Comparison of ENCODE assay signal across 1 cellular context in the genomic region with DNA sequence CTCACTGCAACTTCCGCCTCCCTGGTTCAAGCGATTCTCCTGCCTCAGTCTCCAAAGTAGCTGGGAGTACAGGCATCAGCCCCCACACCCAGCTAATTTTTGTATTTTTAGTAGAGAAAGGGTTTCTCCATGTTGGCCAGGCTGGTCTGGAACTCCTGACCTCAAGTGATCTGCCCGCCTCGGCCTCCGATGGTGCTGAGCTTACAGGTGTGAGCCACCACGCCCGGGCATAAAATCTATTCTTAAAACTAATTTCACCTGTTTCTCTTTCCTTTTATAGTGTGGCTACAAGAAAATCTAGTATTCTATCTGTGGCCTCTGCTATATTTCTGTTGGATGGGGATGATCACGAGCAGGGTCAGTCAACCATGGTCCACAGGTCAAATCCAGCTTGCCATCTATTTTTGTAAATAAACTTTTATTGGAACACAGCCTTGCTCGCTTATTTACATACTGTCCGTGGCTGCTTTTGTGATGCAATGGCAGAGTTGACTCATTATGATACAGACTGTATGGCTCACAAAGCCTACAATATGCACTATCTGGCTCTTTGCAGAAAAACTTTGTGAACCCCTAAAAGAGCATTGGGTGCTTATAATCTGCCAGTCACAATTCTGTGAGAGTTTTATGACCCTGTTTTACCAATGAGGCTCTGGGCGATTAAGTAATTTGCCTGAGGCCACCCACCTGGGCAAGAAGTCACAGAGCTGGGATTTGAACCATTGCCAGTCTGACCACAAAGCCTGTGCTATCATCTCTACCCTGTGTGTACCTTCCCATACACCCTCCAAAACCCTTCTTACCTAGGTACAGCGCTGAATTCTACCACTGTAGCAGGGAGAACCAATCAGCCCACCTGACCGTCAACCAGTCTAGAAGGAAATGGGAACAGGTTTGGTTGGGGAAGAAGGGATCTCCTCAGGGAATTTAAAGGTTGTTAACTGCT.
TF ChIP-seq lines count a peak whose summit lies in the region.

No MANE protein-coding gene starts in this region.

TF ChIP-seq in GM12878, 131 proteins besides CTCF, POLR2A, EP300 and RAD21 (continued from another document and continues in another):
- TF ChIP-seq TCF7 (IDR thresholded peaks at IDR 0.05; ENCODE audit: borderline replicate concordance) (peak; percentile 66; the same call in 1 of the 2 replicates), ESRRA (IDR thresholded peaks at IDR 0.05; ENCODE audit: low read length) (no peak), NBN (IDR thresholded peaks at IDR 0.05) (peak; percentile 46; the same call in 1 of the 2 replicates), NFXL1 (IDR thresholded peaks at IDR 0.05; ENCODE audit: borderline replicate concordance) (no peak), BHLHE40 (IDR thresholded peaks at IDR 0.05; ENCODE audit: borderline replicate concordance in 1 of 2, low read depth in 2 of 2, low read length in 1 of 2) (peak; percentile 81 to 85), DPF2 (IDR thresholded peaks at IDR 0.05) (peak; percentile 46; the same call in 1 of the 2 replicates), CHD2 (IDR thresholded peaks at IDR 0.05; ENCODE audit: borderline replicate concordance, low read depth, low read length) (no peak), IRF4 (IDR thresholded peaks at IDR 0.05; ENCODE audit: low read depth, low read length) (peak; percentile 85), JUND (IDR thresholded peaks at IDR 0.05; ENCODE audit: low read depth, low read length) (peak; percentile 84), NR2C1 (IDR thresholded peaks at IDR 0.05) (no peak), POLR2AphosphoS2 (IDR thresholded peaks at IDR 0.05; ENCODE audit: low read depth, low read length) (no peak), ETV6 (conservative IDR thresholded peaks at IDR 0.05 in 1 of 2, IDR thresholded peaks at IDR 0.05 in 1 of 2; ENCODE audit: borderline replicate concordance in 1 of 2, low read depth in 1 of 2) (peak in 1 of 2 experiments; percentile 70; a peak in 1 of 4 replicates), RBBP5 (conservative IDR thresholded peaks at IDR 0.05) (no peak), NRF1 (conservative IDR thresholded peaks at IDR 0.05; ENCODE audit: low read depth, low read length) (no peak), PAX5 (IDR thresholded peaks at IDR 0.05; ENCODE audit: borderline replicate concordance, low read depth, low read length) (peak; percentile 67; the same call in 1 of the 2 replicates), CHD4 (IDR thresholded peaks at IDR 0.05) (no peak), SREBF1 (IDR thresholded peaks at IDR 0.05; ENCODE audit: low read length) (no peak), EZH2 (IDR thresholded peaks at IDR 0.05; ENCODE audit: borderline replicate concordance, control insufficient read depth, low read depth, low read length) (no peak), ZNF24 (IDR thresholded peaks at IDR 0.05) (no peak), MEF2B (IDR thresholded peaks at IDR 0.05; ENCODE audit: partially characterized antibody, poor library complexity, severe bottlenecking) (peak; percentile 76), CHD1 (IDR thresholded peaks at IDR 0.05; ENCODE audit: low read depth, low read length) (no peak), NFIC (IDR thresholded peaks at IDR 0.05; ENCODE audit: low read depth, low read length) (peak; percentile 89), SIX5 (IDR thresholded peaks at IDR 0.05; ENCODE audit: low read depth, low read length, severe bottlenecking) (no peak), MTA2 (IDR thresholded peaks at IDR 0.05; ENCODE audit: low read depth) (peak; percentile 47), CREB1 (IDR thresholded peaks at IDR 0.05; ENCODE audit: low read depth) (peak; percentile 85), CBFB (IDR thresholded peaks at IDR 0.05; ENCODE audit: low read depth) (0 out of 2 replicates have a peak, but pooled peaks have one; percentile 44), MYC (IDR thresholded peaks at IDR 0.05; ENCODE audit: insufficient read depth, insufficient read length, insufficient replicate concordance, low read length, severe bottlenecking) (no peak)
- TF ChIP-seq, protein P1, sequence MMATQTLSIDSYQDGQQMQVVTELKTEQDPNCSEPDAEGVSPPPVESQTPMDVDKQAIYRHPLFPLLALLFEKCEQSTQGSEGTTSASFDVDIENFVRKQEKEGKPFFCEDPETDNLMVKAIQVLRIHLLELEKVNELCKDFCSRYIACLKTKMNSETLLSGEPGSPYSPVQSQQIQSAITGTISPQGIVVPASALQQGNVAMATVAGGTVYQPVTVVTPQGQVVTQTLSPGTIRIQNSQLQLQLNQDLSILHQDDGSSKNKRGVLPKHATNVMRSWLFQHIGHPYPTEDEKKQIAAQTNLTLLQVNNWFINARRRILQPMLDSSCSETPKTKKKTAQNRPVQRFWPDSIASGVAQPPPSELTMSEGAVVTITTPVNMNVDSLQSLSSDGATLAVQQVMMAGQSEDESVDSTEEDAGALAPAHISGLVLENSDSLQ (IDR thresholded peaks at IDR 0.05) = peak; percentile 79
- TF ChIP-seq, protein P2, sequence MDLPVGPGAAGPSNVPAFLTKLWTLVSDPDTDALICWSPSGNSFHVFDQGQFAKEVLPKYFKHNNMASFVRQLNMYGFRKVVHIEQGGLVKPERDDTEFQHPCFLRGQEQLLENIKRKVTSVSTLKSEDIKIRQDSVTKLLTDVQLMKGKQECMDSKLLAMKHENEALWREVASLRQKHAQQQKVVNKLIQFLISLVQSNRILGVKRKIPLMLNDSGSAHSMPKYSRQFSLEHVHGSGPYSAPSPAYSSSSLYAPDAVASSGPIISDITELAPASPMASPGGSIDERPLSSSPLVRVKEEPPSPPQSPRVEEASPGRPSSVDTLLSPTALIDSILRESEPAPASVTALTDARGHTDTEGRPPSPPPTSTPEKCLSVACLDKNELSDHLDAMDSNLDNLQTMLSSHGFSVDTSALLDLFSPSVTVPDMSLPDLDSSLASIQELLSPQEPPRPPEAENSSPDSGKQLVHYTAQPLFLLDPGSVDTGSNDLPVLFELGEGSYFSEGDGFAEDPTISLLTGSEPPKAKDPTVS (IDR thresholded peaks at IDR 0.05; ENCODE audit: low read depth, low read length) = no peak
- TF ChIP-seq, protein P3, sequence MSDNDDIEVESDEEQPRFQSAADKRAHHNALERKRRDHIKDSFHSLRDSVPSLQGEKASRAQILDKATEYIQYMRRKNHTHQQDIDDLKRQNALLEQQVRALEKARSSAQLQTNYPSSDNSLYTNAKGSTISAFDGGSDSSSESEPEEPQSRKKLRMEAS (IDR thresholded peaks at IDR 0.05; ENCODE audit: low read depth, low read length) = no peak
- TF ChIP-seq, protein P4, sequence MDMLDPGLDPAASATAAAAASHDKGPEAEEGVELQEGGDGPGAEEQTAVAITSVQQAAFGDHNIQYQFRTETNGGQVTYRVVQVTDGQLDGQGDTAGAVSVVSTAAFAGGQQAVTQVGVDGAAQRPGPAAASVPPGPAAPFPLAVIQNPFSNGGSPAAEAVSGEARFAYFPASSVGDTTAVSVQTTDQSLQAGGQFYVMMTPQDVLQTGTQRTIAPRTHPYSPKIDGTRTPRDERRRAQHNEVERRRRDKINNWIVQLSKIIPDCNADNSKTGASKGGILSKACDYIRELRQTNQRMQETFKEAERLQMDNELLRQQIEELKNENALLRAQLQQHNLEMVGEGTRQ (IDR thresholded peaks at IDR 0.05; ENCODE audit: borderline replicate concordance, low read depth, low read length) = no peak; the same call in 1 of the 2 replicates
- TF ChIP-seq, protein P5, sequence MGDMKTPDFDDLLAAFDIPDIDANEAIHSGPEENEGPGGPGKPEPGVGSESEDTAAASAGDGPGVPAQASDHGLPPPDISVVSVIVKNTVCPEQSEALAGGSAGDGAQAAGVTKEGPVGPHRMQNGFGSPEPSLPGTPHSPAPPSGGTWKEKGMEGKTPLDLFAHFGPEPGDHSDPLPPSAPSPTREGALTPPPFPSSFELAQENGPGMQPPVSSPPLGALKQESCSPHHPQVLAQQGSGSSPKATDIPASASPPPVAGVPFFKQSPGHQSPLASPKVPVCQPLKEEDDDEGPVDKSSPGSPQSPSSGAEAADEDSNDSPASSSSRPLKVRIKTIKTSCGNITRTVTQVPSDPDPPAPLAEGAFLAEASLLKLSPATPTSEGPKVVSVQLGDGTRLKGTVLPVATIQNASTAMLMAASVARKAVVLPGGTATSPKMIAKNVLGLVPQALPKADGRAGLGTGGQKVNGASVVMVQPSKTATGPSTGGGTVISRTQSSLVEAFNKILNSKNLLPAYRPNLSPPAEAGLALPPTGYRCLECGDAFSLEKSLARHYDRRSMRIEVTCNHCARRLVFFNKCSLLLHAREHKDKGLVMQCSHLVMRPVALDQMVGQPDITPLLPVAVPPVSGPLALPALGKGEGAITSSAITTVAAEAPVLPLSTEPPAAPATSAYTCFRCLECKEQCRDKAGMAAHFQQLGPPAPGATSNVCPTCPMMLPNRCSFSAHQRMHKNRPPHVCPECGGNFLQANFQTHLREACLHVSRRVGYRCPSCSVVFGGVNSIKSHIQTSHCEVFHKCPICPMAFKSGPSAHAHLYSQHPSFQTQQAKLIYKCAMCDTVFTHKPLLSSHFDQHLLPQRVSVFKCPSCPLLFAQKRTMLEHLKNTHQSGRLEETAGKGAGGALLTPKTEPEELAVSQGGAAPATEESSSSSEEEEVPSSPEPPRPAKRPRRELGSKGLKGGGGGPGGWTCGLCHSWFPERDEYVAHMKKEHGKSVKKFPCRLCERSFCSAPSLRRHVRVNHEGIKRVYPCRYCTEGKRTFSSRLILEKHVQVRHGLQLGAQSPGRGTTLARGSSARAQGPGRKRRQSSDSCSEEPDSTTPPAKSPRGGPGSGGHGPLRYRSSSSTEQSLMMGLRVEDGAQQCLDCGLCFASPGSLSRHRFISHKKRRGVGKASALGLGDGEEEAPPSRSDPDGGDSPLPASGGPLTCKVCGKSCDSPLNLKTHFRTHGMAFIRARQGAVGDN (IDR thresholded peaks at IDR 0.05) = no peak
- TF ChIP-seq, protein P6, sequence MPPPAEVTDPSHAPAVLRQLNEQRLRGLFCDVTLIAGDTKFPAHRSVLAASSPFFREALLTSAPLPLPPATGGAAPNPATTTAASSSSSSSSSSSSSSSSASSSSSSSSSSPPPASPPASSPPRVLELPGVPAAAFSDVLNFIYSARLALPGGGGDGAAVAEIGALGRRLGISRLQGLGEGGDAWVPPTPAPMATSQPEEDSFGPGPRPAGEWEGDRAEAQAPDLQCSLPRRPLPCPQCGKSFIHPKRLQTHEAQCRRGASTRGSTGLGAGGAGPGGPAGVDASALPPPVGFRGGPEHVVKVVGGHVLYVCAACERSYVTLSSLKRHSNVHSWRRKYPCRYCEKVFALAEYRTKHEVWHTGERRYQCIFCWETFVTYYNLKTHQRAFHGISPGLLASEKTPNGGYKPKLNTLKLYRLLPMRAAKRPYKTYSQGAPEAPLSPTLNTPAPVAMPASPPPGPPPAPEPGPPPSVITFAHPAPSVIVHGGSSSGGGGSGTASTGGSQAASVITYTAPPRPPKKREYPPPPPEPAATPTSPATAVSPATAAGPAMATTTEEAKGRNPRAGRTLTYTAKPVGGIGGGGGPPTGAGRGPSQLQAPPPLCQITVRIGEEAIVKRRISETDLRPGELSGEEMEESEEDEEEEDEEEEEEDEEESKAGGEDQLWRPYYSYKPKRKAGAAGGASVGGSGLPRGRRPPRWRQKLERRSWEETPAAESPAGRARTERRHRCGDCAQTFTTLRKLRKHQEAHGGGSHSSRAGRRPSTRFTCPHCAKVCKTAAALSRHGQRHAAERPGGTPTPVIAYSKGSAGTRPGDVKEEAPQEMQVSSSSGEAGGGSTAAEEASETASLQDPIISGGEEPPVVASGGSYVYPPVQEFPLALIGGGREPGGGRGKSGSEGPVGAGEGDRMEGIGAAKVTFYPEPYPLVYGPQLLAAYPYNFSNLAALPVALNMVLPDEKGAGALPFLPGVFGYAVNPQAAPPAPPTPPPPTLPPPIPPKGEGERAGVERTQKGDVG (CRISPR knock-in tag; IDR thresholded peaks at IDR 0.05) = no peak
- TF ChIP-seq, protein P7, sequence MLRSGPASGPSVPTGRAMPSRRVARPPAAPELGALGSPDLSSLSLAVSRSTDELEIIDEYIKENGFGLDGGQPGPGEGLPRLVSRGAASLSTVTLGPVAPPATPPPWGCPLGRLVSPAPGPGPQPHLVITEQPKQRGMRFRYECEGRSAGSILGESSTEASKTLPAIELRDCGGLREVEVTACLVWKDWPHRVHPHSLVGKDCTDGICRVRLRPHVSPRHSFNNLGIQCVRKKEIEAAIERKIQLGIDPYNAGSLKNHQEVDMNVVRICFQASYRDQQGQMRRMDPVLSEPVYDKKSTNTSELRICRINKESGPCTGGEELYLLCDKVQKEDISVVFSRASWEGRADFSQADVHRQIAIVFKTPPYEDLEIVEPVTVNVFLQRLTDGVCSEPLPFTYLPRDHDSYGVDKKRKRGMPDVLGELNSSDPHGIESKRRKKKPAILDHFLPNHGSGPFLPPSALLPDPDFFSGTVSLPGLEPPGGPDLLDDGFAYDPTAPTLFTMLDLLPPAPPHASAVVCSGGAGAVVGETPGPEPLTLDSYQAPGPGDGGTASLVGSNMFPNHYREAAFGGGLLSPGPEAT (IDR thresholded peaks at IDR 0.05; ENCODE audit: low read depth) = peak; percentile 10; the same call in 1 of the 2 replicates
- TF ChIP-seq, protein P8, sequence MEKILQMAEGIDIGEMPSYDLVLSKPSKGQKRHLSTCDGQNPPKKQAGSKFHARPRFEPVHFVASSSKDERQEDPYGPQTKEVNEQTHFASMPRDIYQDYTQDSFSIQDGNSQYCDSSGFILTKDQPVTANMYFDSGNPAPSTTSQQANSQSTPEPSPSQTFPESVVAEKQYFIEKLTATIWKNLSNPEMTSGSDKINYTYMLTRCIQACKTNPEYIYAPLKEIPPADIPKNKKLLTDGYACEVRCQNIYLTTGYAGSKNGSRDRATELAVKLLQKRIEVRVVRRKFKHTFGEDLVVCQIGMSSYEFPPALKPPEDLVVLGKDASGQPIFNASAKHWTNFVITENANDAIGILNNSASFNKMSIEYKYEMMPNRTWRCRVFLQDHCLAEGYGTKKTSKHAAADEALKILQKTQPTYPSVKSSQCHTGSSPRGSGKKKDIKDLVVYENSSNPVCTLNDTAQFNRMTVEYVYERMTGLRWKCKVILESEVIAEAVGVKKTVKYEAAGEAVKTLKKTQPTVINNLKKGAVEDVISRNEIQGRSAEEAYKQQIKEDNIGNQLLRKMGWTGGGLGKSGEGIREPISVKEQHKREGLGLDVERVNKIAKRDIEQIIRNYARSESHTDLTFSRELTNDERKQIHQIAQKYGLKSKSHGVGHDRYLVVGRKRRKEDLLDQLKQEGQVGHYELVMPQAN (conservative IDR thresholded peaks at IDR 0.05) = no peak
- TF ChIP-seq, protein P9, sequence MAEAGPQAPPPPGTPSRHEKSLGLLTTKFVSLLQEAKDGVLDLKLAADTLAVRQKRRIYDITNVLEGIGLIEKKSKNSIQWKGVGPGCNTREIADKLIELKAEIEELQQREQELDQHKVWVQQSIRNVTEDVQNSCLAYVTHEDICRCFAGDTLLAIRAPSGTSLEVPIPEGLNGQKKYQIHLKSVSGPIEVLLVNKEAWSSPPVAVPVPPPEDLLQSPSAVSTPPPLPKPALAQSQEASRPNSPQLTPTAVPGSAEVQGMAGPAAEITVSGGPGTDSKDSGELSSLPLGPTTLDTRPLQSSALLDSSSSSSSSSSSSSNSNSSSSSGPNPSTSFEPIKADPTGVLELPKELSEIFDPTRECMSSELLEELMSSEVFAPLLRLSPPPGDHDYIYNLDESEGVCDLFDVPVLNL (IDR thresholded peaks at IDR 0.05; ENCODE audit: low read depth, low read length) = no peak
- TF ChIP-seq, protein P10, sequence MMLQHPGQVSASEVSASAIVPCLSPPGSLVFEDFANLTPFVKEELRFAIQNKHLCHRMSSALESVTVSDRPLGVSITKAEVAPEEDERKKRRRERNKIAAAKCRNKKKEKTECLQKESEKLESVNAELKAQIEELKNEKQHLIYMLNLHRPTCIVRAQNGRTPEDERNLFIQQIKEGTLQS (IDR thresholded peaks at IDR 0.05; ENCODE audit: borderline replicate concordance, extremely low read depth, low read depth, low read length) = 0 out of 2 replicates have a peak, but pooled peaks have one; percentile 32
